In genomic region chr13:98885605-98886004, GRCh38 we compare ENCODE assay signal across 25 cellular contexts.
"Had no signal": no experiment of that assay in that cellular context is flagged by ENCODE, and none has a peak within 500 bp of the region (broad histone marks: within the 10 kb centered on the region; RNA-seq: fewer than 3 reads in every experiment).

No MANE protein-coding gene starts in this region.

- H3K4me1 ChIP-seq: colonic mucosa, left lung, lower lobe of right lung had no signal

- DNase-seq: colonic mucosa; cortex of kidney; effector CD8-positive, alpha-beta T cell; effector memory CD8-positive, alpha-beta T cell; endodermal cell; erythroblast; esophagus squamous epithelium; foreskin fibroblast; foreskin melanocyte; gastrocnemius medialis; glutamatergic neuron; head of caudate nucleus; heart right ventricle; hypothalamus; immature natural killer cell; islet precursor cell; kidney; kidney glomerular epithelial cell; left colon; left lung; left ventricle myocardium superior; lower lobe of right lung; mesenchymal stem cell; mucosa of descending colon had no signal

- H3K36me3 ChIP-seq: colonic mucosa had no signal

- H3K27me3 ChIP-seq: colonic mucosa, esophagus squamous epithelium, gastrocnemius medialis, heart right ventricle, left lung had no signal

- H3K27ac ChIP-seq: colonic mucosa, epithelial cell of prostate, esophagus squamous epithelium, gastrocnemius medialis, heart right ventricle, left lung, lower lobe of right lung had no signal

- H3K4me3 ChIP-seq: colonic mucosa, esophagus squamous epithelium, gastrocnemius medialis, heart right ventricle, left lung, lower lobe of right lung, mucosa of descending colon had no signal

- H3K9me3 ChIP-seq: colonic mucosa, esophagus squamous epithelium, gastrocnemius medialis, heart right ventricle, left lung, lower lobe of right lung, mucosa of descending colon had no signal
